ENCODE assay signal across 8 cellular contexts in the genomic region with DNA sequence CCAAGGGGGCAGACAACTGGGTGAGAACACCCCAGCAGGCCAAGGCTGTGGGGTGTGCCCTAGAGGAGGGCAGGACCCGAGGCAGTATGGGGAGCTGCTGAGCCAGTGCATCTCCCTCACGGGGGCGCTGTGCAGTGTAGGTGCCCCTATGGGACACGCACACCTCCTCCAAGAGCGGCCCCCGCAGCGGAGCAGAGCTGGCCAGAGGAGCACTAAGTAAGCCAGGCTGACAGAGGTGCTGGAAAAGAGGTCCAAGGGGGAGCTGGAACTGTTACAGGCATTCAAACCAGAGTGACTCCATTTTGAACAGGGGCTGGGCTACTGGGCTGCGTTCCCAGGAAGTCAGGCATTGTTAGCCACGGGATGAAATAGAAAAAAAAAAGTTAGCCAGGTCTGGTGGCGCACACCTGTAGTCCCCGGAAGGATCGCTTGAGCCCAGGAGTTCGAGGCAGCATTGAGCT.
DNase-seq lines count a peak whose midpoint lies in the region.

No MANE protein-coding gene starts in this region.

- no peaks in the 10 kb centered on the region for H3K9me3 ChIP-seq in duodenal mucosa (ENCODE audit: control insufficient read depth in 1 of 2, low read length in 2 of 2)
- no peaks in the 10 kb centered on the region for H3K9me3 ChIP-seq in mucosa of stomach (ENCODE audit: control insufficient read depth, low read length)

- no peak overlapping the region for H3K27ac ChIP-seq in duodenal mucosa (ENCODE audit: low read depth, low read length)

- DNase-seq in NCI-H1417 (lab: John Stamatoyannopoulos, UW) = peak; percentile 7 to 64 (median 20)
- DNase-seq in NCI-H1417 treated with DMSO at 0.1 percent for 48 hours (lab: John Stamatoyannopoulos, UW) = no peak
- peak; percentile 22 for DNase-seq in LoVo (ENCODE audit: low spot score)
- peak; percentile 81 for DNase-seq in activated CD4-positive, alpha-beta T cell treated with anti-CD3 and anti-CD28 coated beads, Interleukin-2, amount 50 U/mL, for 1 hour
- peak; percentile 66 to 78 for DNase-seq in stimulated activated CD8-positive, alpha-beta memory T cell treated with anti-CD3 and anti-CD28 coated beads, Interleukin-4, amount 100 ng/mL, for 4 hours (ENCODE audit: low read depth in 2 of 2, low spot score in 1 of 2)
- no peak for DNase-seq in DMS53 (lab: John Stamatoyannopoulos, UW)

- H3K4me3 ChIP-seq in duodenal mucosa (ENCODE audit: low read depth in 1 of 2, low read length in 2 of 2) (peak overlapping the region; percentile 62 to 68), mucosa of stomach (ENCODE audit: low read length) (peak overlapping the region; percentile 23)

- H3K27me3 ChIP-seq in duodenal mucosa (ENCODE audit: control insufficient read depth in 1 of 2, insufficient read depth in 2 of 2, low read length in 2 of 2) (peaks cover 0 to 5% of the 10 kb centered on the region in 2 donors), mucosa of stomach (ENCODE audit: control insufficient read depth, insufficient read depth, low read length) (peaks cover 17% of the 10 kb centered on the region)

- H3K36me3 ChIP-seq in duodenal mucosa (ENCODE audit: control insufficient read depth in 1 of 2, insufficient read depth in 2 of 2, low read length in 2 of 2) (no peaks in the 10 kb centered on the region), mucosa of stomach (ENCODE audit: control insufficient read depth, insufficient read depth, low read length) (no peaks in the 10 kb centered on the region)

- H3K9ac ChIP-seq in duodenal mucosa (ENCODE audit: low read depth in 1 of 2, low read length in 2 of 2) (peak overlapping the region; percentile 33 to 53), mucosa of stomach (ENCODE audit: low read length) (peak overlapping the region; percentile 50)

- H3K4me1 ChIP-seq in duodenal mucosa (ENCODE audit: control insufficient read depth in 1 of 2, insufficient read depth in 2 of 2, low read length in 2 of 2) (peaks cover 0 to 5% of the 10 kb centered on the region in 2 donors), mucosa of stomach (ENCODE audit: control insufficient read depth, insufficient read depth, low read length) (peaks cover 5% of the 10 kb centered on the region)

Comparison
In these comparisons a context has a peak if more than half of its experiments do, and no peak if none do; other contexts are left out.
1. DNase-seq: peak in NCI-H1417 (3 of 3), LoVo (single experiment), activated CD4-positive, alpha-beta T cell treated with anti-CD3 and anti-CD28 coated beads, Interleukin-2, amount 50 U/mL, for 1 hour (single experiment) and stimulated activated CD8-positive, alpha-beta memory T cell treated with anti-CD3 and anti-CD28 coated beads, Interleukin-4, amount 100 ng/mL, for 4 hours (2 of 2); none in NCI-H1417 treated with DMSO at 0.1 percent for 48 hours (single experiment) and DMS53 (single experiment).